In the genomic region with DNA sequence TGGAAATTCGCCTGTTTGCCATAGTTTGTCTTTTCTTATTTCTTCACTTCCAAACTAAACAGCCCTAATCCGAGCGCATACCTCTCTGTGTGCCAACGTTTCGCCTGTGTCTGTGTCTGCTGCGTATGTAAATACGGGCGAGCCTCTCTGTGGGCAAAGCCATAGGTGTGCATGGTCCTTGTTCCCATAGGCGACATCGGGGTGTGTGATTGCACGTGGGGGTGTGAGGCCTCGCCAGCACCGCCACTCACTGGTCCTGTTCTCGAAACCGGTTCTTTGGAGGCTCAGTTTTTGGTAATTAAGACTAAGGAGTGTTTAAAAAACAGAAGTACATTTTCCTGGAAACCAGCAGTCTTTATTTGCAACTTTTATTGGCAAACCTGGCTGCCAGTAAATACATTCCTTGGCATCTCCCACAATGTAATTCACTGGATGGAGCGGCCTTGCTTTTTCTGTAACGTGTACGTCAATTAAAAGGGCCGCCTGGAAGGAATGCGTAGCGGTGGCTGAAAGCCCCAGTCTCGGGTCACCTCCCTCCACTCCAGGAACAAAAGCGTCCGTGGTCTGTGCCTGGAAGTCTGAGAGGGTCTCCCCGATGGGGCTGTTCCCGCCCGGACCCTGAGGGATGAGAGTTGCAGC, we compare ENCODE assay signal across 1 cellular context.
A peak's percentile ranks its signal among the peaks of the same experiment; 100 is the strongest.
TF ChIP-seq lines count a peak whose summit lies in the region.

No MANE protein-coding gene starts in this region.

TF ChIP-seq in HepG2, 621 proteins besides CTCF, POLR2A, EP300 and RAD21 (continued from another document):
- TF ChIP-seq ZNF280B (CRISPR knock-in tag; IDR thresholded peaks at IDR 0.05; ENCODE audit: borderline replicate concordance) (no peak), ZSCAN31 (CRISPR knock-in tag; IDR thresholded peaks at IDR 0.05; ENCODE audit: low read depth) (no peak), ZNF253 (CRISPR knock-in tag; IDR thresholded peaks at IDR 0.05; ENCODE audit: borderline replicate concordance) (0 out of 2 replicates have a peak, but pooled peaks have one; percentile 26), SOX13 (IDR thresholded peaks at IDR 0.05) (no peak), SOX13 (CRISPR knock-in tag; conservative IDR thresholded peaks at IDR 0.05 in 1 of 2, IDR thresholded peaks at IDR 0.05 in 1 of 2) (no peak), ELF4 (CRISPR knock-in tag; IDR thresholded peaks at IDR 0.05; ENCODE audit: borderline replicate concordance) (no peak), ZNF784 (CRISPR knock-in tag; IDR thresholded peaks at IDR 0.05; ENCODE audit: borderline replicate concordance) (no peak), MAF1 (CRISPR knock-in tag; IDR thresholded peaks at IDR 0.05; ENCODE audit: borderline replicate concordance) (no peak), CREBL2 (CRISPR knock-in tag; IDR thresholded peaks at IDR 0.05; ENCODE audit: borderline replicate concordance) (no peak; the same call in 1 of the 2 replicates), DPF2 (CRISPR knock-in tag; IDR thresholded peaks at IDR 0.05; ENCODE audit: borderline replicate concordance, low read depth) (no peak), ZNF550 (CRISPR knock-in tag; IDR thresholded peaks at IDR 0.05; ENCODE audit: borderline replicate concordance) (no peak), ZNF510 (CRISPR knock-in tag; IDR thresholded peaks at IDR 0.05; ENCODE audit: low read depth) (no peak), ZNF768 (CRISPR knock-in tag; IDR thresholded peaks at IDR 0.05) (no peak), PHF20 (CRISPR knock-in tag; IDR thresholded peaks at IDR 0.05) (no peak), ZNF792 (CRISPR knock-in tag; IDR thresholded peaks at IDR 0.05) (0 out of 2 replicates have a peak, but pooled peaks have one; percentile 16), PITX1 (CRISPR knock-in tag; IDR thresholded peaks at IDR 0.05) (no peak), SCMH1 (CRISPR knock-in tag; IDR thresholded peaks at IDR 0.05; ENCODE audit: borderline replicate concordance) (no peak), CHCHD3 (CRISPR knock-in tag; IDR thresholded peaks at IDR 0.05) (no peak)
- TF ChIP-seq, protein P1, sequence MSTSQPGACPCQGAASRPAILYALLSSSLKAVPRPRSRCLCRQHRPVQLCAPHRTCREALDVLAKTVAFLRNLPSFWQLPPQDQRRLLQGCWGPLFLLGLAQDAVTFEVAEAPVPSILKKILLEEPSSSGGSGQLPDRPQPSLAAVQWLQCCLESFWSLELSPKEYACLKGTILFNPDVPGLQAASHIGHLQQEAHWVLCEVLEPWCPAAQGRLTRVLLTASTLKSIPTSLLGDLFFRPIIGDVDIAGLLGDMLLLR (CRISPR knock-in tag; IDR thresholded peaks at IDR 0.05), result no peak
- TF ChIP-seq, protein P2, sequence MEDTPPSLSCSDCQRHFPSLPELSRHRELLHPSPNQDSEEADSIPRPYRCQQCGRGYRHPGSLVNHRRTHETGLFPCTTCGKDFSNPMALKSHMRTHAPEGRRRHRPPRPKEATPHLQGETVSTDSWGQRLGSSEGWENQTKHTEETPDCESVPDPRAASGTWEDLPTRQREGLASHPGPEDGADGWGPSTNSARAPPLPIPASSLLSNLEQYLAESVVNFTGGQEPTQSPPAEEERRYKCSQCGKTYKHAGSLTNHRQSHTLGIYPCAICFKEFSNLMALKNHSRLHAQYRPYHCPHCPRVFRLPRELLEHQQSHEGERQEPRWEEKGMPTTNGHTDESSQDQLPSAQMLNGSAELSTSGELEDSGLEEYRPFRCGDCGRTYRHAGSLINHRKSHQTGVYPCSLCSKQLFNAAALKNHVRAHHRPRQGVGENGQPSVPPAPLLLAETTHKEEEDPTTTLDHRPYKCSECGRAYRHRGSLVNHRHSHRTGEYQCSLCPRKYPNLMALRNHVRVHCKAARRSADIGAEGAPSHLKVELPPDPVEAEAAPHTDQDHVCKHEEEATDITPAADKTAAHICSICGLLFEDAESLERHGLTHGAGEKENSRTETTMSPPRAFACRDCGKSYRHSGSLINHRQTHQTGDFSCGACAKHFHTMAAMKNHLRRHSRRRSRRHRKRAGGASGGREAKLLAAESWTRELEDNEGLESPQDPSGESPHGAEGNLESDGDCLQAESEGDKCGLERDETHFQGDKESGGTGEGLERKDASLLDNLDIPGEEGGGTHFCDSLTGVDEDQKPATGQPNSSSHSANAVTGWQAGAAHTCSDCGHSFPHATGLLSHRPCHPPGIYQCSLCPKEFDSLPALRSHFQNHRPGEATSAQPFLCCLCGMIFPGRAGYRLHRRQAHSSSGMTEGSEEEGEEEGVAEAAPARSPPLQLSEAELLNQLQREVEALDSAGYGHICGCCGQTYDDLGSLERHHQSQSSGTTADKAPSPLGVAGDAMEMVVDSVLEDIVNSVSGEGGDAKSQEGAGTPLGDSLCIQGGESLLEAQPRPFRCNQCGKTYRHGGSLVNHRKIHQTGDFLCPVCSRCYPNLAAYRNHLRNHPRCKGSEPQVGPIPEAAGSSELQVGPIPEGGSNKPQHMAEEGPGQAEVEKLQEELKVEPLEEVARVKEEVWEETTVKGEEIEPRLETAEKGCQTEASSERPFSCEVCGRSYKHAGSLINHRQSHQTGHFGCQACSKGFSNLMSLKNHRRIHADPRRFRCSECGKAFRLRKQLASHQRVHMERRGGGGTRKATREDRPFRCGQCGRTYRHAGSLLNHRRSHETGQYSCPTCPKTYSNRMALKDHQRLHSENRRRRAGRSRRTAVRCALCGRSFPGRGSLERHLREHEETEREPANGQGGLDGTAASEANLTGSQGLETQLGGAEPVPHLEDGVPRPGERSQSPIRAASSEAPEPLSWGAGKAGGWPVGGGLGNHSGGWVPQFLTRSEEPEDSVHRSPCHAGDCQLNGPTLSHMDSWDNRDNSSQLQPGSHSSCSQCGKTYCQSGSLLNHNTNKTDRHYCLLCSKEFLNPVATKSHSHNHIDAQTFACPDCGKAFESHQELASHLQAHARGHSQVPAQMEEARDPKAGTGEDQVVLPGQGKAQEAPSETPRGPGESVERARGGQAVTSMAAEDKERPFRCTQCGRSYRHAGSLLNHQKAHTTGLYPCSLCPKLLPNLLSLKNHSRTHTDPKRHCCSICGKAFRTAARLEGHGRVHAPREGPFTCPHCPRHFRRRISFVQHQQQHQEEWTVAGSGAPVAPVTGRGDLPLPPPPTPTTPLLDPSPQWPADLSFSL (CRISPR knock-in tag; IDR thresholded peaks at IDR 0.05), result no peak
TF ChIP-seq in HepG2: peak in this region for 16.
